Comparison of ENCODE assay signal across 8 cellular contexts in the genomic region with DNA sequence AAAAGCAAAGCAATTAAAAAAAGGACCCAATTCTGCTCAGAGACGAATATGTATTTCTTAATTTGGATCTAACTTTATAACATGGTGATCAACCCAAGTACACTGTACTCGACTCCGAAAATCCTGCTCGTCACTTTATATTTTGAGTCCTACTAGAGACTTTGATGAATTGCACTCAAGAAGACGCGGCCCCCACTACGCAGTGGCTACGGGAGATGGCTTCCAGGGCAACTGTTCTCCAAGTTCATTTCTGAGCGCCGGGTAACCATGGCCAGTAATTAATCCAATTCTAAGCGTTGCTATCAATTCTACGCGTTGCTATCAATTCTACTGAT. TPM values are rescaled to one million over a fixed set of nuclear protein-coding genes. Genes with fewer than 3 reads are reported as not detected.
A peak's percentile ranks its signal among the peaks of the same experiment; 100 is the strongest.
DNase-seq lines count a peak whose midpoint lies in the region; ATAC-seq and TF ChIP-seq lines count a peak whose summit lies in the region.

No MANE protein-coding gene starts in this region.

- H3K9me3 ChIP-seq in BLaER1 (peaks cover 9% of the 10 kb centered on the region; the same call in 1 of the 2 replicates), duodenal mucosa (ENCODE audit: control insufficient read depth in 1 of 2, low read length in 2 of 2) (no peaks in the 10 kb centered on the region), tibial artery (no peaks in the 10 kb centered on the region)

- no peak overlapping the region for H3K4ac ChIP-seq in mesendoderm (ENCODE audit: low read depth, low read length)

- peak overlapping the region; percentile 65 for H4K8ac ChIP-seq in mesendoderm (ENCODE audit: low read depth, low read length)

- no peak overlapping the region for H2BK15ac ChIP-seq in mesendoderm (replicated peaks; ENCODE audit: low read depth)

- peak overlapping the region; percentile 87 to 96 (median 90) for H3K4me3 Mint-ChIP-seq in T-cell

- WGBS in mesendoderm (ENCODE audit: extremely low coverage, insufficient coverage, low lambda C conversion rate): no CpG with 5 or more reads among the region's 13 CpGs

- peaks cover 14% of the 10 kb centered on the region for H3K36me3 Mint-ChIP-seq in T-cell

- H2AK5ac ChIP-seq in mesendoderm (ENCODE audit: low read length): no peak overlapping the region

- peak overlapping the region; percentile 85 for H3K4me2 ChIP-seq in BLaER1
- H3K4me2 ChIP-seq in mesendoderm (ENCODE audit: low read length): peak overlapping the region; percentile 49

- peak overlapping the region; percentile 94 for H3K18ac ChIP-seq in mesendoderm (ENCODE audit: low read length)

- H3K4me3 ChIP-seq in BLaER1 (peak overlapping the region; percentile 89), duodenal mucosa (ENCODE audit: low read depth in 1 of 2, low read length in 2 of 2) (peak overlapping the region; percentile 87 to 98), mesendoderm (ENCODE audit: low read length) (peak overlapping the region; percentile 97), tibial artery (peak overlapping the region; percentile 91)

- intact Hi-C loops in tibial artery (cut with DNase I; ENCODE audit: low total_unique reads): no loop called here

- H3K27me3 Mint-ChIP-seq in T-cell: no peaks in the 10 kb centered on the region

- no peaks in the 10 kb centered on the region for H3K9me3 Mint-ChIP-seq in T-cell

- peak; percentile 24 for ATAC-seq in GM18909 (IDR thresholded peaks at IDR 0.05; ENCODE audit: poor library complexity, unreplicated experiment)
- peak; percentile 16 for ATAC-seq in HG03103 (IDR thresholded peaks at IDR 0.05; ENCODE audit: low read depth, unreplicated experiment)
- peak; percentile 4 to 28 (median 10) for ATAC-seq in T-cell (replicated peaks in 1 of 4)

- peaks cover 8% of the 10 kb centered on the region; the same call in 1 of the 2 replicates for H4K20me1 ChIP-seq in BLaER1

- no peak overlapping the region for H2BK120ac ChIP-seq in mesendoderm (ENCODE audit: low read depth, low read length)

- POLR2A ChIA-PET in T-cell (lab: Charles Lee): interaction anchor here in 1 of 2 donors (0.9 kb wide), 1 partner anchor 28 kb away, joined by 3 read pairs; no protein-coding TSS in a partner anchor

- H4K5ac ChIP-seq in mesendoderm (ENCODE audit: low read length): no peak overlapping the region

- H3K79me1 ChIP-seq in mesendoderm (ENCODE audit: low read length): peaks cover 2% of the 10 kb centered on the region

- TF ChIP-seq CTCF in tibial artery (IDR thresholded peaks at IDR 0.05): no peak

- peaks cover 26% of the 10 kb centered on the region for H3K79me2 ChIP-seq in mesendoderm (ENCODE audit: control insufficient read depth, insufficient read depth, low read length)

- H3K23ac ChIP-seq in mesendoderm (ENCODE audit: low read length): no peak overlapping the region

- peaks cover 39 to 60% (median 51%) of the 10 kb centered on the region in 3 donors for H3K4me1 Mint-ChIP-seq in T-cell

- H3K9ac ChIP-seq in BLaER1 (peak overlapping the region; percentile 95), duodenal mucosa (ENCODE audit: low read depth in 1 of 2, low read length in 2 of 2) (peak overlapping the region; percentile 81 to 86), mesendoderm (ENCODE audit: low read length) (peak overlapping the region; percentile 83)

- H3K4me1 ChIP-seq in BLaER1 (peaks cover 19% of the 10 kb centered on the region), duodenal mucosa (ENCODE audit: control insufficient read depth in 1 of 2, insufficient read depth in 2 of 2, low read length in 2 of 2) (peaks cover 11 to 14% of the 10 kb centered on the region in 2 donors), mesendoderm (ENCODE audit: control insufficient read depth, low read depth, low read length) (no peaks in the 10 kb centered on the region), tibial artery (peaks cover 0 to 24% (median 15%) of the 10 kb centered on the region in 4 donors)

- peak overlapping the region; percentile 96 for H3K27ac ChIP-seq in BLaER1
- H3K27ac ChIP-seq in duodenal mucosa (ENCODE audit: low read depth, low read length): no peak overlapping the region
- H3K27ac ChIP-seq in mesendoderm (ENCODE audit: low read depth, low read length): no peak overlapping the region
- peak overlapping the region; percentile 91 to 95 for H3K27ac ChIP-seq in tibial artery

- H3K27ac Mint-ChIP-seq in T-cell: peak overlapping the region; percentile 97

- H3K36me3 ChIP-seq in BLaER1: peaks cover 13% of the 10 kb centered on the region
- peaks cover 0 to 5% of the 10 kb centered on the region in 2 donors for H3K36me3 ChIP-seq in duodenal mucosa (ENCODE audit: control insufficient read depth in 1 of 2, insufficient read depth in 2 of 2, low read length in 2 of 2)
- H3K36me3 ChIP-seq in mesendoderm (ENCODE audit: control insufficient read depth, insufficient read depth, low read length): no peaks in the 10 kb centered on the region
- H3K36me3 ChIP-seq in tibial artery: no peaks in the 10 kb centered on the region

- H3K56ac ChIP-seq in mesendoderm (ENCODE audit: low read length): peak overlapping the region; percentile 87

- H2BK5ac ChIP-seq in mesendoderm (ENCODE audit: low read length): peak overlapping the region; percentile 5

- CTCF ChIA-PET in T-cell (lab: Charles Lee): interaction anchor here in 1 of 2 donors (1.2 kb wide), 1 partner anchor 60 kb away, joined by 5 read pairs; the partner anchor contains the start of gene ALG5

- DNase-seq in T-cell (peak in 31 of 34 experiments; percentile 4 to 65 (median 41)), mesendoderm (no peak), tibial artery (no peak), kidney tubule cell (ENCODE audit: low spot score) (no peak)

- no peaks in the 10 kb centered on the region for H3K27me3 ChIP-seq in BLaER1
- H3K27me3 ChIP-seq in duodenal mucosa (ENCODE audit: control insufficient read depth in 1 of 2, insufficient read depth in 2 of 2, low read length in 2 of 2): no peaks in the 10 kb centered on the region
- H3K27me3 ChIP-seq in mesendoderm (ENCODE audit: insufficient read depth, low read length, poor library complexity): no peaks in the 10 kb centered on the region
- no peaks in the 10 kb centered on the region for H3K27me3 ChIP-seq in tibial artery

RNA-seq across cellular contexts. Expression of gene SUPT20H, which starts 0.7 kb away (rescaled TPM):
- total RNA-seq in T-cell: 10 to 100 TPM; 73.8 to 90.9 (median 87.3) TPM
- polyA plus RNA-seq in mesendoderm (2013, experiment 1 of 2): 86.5 TPM
- 88.2 TPM for polyA plus RNA-seq in mesendoderm (2013, experiment 2 of 2)

RNA-seq across cellular contexts. Expression of gene CSNK1A1L, which starts 46.7 kb away (rescaled TPM):
- total RNA-seq in T-cell: not detected
- not detected for polyA plus RNA-seq in mesendoderm (2013, experiment 1 of 2)
- not detected for polyA plus RNA-seq in mesendoderm (2013, experiment 2 of 2)

RNA-seq across cellular contexts. Expression of gene EXOSC8, which starts 58.2 kb away (rescaled TPM):
- 10 to 100 TPM; 35.2 to 61.0 (median 57.6) TPM for total RNA-seq in T-cell
- 108 TPM for polyA plus RNA-seq in mesendoderm (2013, experiment 1 of 2)
- polyA plus RNA-seq in mesendoderm (2013, experiment 2 of 2): 112 TPM

RNA-seq across cellular contexts. Expression of gene ALG5, which starts 59.6 kb away (rescaled TPM):
- total RNA-seq in T-cell: 10 to 100 TPM; 15.8 to 20.3 (median 19.1) TPM
- polyA plus RNA-seq in mesendoderm (2013, experiment 1 of 2): 29.5 TPM
- polyA plus RNA-seq in mesendoderm (2013, experiment 2 of 2): 29.2 TPM

Comparison
In these comparisons a context has a peak if more than half of its experiments do, and no peak if none do; other contexts are left out.
1. H3K27ac ChIP-seq: peak in BLaER1 (single experiment) and tibial artery (2 of 2); none in duodenal mucosa (single experiment) and mesendoderm (single experiment).
2. DNase-seq: peak in T-cell (31 of 34); none in mesendoderm (single experiment), tibial artery (0 of 2) and kidney tubule cell (single experiment).
3. Peak in every context shown above with its lines, with median percentiles within 50 percentile points of each other: H3K4me3 ChIP-seq, H3K9ac ChIP-seq and ATAC-seq.